In genomic region chr1:107003972-107004371, GRCh38 we compare ENCODE assay signal across 14 cellular contexts. TPM values are rescaled to one million over a fixed set of nuclear protein-coding genes. Genes with fewer than 3 reads are reported as not detected.
A peak's percentile ranks its signal among the peaks of the same experiment; 100 is the strongest.
DNase-seq lines count a peak whose midpoint lies in the region; ATAC-seq, FAIRE-seq and TF ChIP-seq lines count a peak whose summit lies in the region.
"Had no signal": no experiment of that assay in that cellular context is flagged by ENCODE, and none has a peak within 500 bp of the region (broad histone marks: within the 10 kb centered on the region; RNA-seq: fewer than 3 reads in every experiment).

No MANE protein-coding gene starts in this region.

- H3K27ac ChIP-seq in keratinocyte (ENCODE audit: control insufficient read depth, insufficient read depth, low read length): no peak overlapping the region
- H3K27ac ChIP-seq: A549 had no signal

- no peak for TF ChIP-seq POLR2A in H54 (IDR thresholded peaks at IDR 0.05; ENCODE audit: low read depth, low read length)

- no peaks in the 10 kb centered on the region for H3K79me2 ChIP-seq in keratinocyte (ENCODE audit: control insufficient read depth, insufficient read depth, low read length)

- H3K4me2 ChIP-seq in keratinocyte (ENCODE audit: control insufficient read depth, extremely low read depth, insufficient read depth, low read depth, low read length): no peak overlapping the region
- H3K4me2 ChIP-seq: A549, GM23338 had no signal

- no peak overlapping the region for H2AFZ ChIP-seq in keratinocyte (ENCODE audit: control insufficient read depth, low read length)
- H2AFZ ChIP-seq: GM23338 had no signal

- H3K4me3 ChIP-seq in bronchial epithelial cell (ENCODE audit: low read depth, low read length) (no peak overlapping the region), keratinocyte (ENCODE audit: control insufficient read depth in 2 of 3, extremely low read depth in 1 of 3, insufficient read depth in 2 of 3, low read depth in 1 of 3, low read length in 3 of 3) (no peak overlapping the region)
- H3K4me3 ChIP-seq: A549, GM23338 had no signal

- H3K9me3 ChIP-seq in keratinocyte (ENCODE audit: control insufficient read depth, low read depth, low read length): no peaks in the 10 kb centered on the region
- H3K9me3 ChIP-seq: A549 had no signal

- no peak for ATAC-seq in GM21515 (IDR thresholded peaks at IDR 0.05; ENCODE audit: unreplicated experiment)
- ATAC-seq: A549; CD8-positive, alpha-beta T cell; GM23338; HepG2 had no signal

- no peak for DNase-seq in H54 (ENCODE audit: insufficient read length, low spot score)
- DNase-seq in bronchial epithelial cell (ENCODE audit: low read depth): peak; percentile 46
- DNase-seq in keratinocyte (ENCODE audit: low read depth, low spot score): no peak
- peak; percentile 88 for DNase-seq in renal cortical epithelial cell (ENCODE audit: low read depth)
- DNase-seq in activated T-cell treated with anti-CD3 and anti-CD28 coated beads, Interleukin-2, amount 50 U/mL, for 1 hour: no peak
- DNase-seq in DMS153 (lab: John Stamatoyannopoulos, UW): no peak
- DNase-seq: CD8-positive, alpha-beta T cell; COR-L47; H9 had no signal

- H4K20me1 ChIP-seq in keratinocyte (ENCODE audit: control insufficient read depth, extremely low read depth, insufficient read depth, low read length): no peaks in the 10 kb centered on the region

- no peaks in the 10 kb centered on the region for H3K27me3 ChIP-seq in bronchial epithelial cell (ENCODE audit: control insufficient read depth, insufficient read depth, low read length)
- H3K27me3 ChIP-seq in keratinocyte (ENCODE audit: control insufficient read depth, extremely low read depth, insufficient read depth, low read length): no peaks in the 10 kb centered on the region

- TF ChIP-seq CTCF in bronchial epithelial cell (IDR thresholded peaks at IDR 0.05; ENCODE audit: insufficient read depth, low read length, severe bottlenecking) (no peak), keratinocyte (optimal IDR thresholded peaks at IDR 0.05 in 1 of 3, IDR thresholded peaks at IDR 0.05 in 1 of 3, conservative IDR thresholded peaks at IDR 0.05 in 1 of 3; ENCODE audit: extremely low read depth in 1 of 3, insufficient read depth in 2 of 3, low read length in 3 of 3) (no peak)

- H3K9me1 ChIP-seq in keratinocyte (ENCODE audit: control insufficient read depth, extremely low read depth, insufficient read depth, low read length): no peaks in the 10 kb centered on the region

- dilution Hi-C loops in keratinocyte (cut with MboI; ENCODE audit: extremely low pct_ligation_motif_present, low sequenced_read_pairs): no loop called here

- H3K9ac ChIP-seq in keratinocyte (ENCODE audit: control insufficient read depth, extremely low read depth, insufficient read depth, low read length): no peak overlapping the region

- peak; percentile 11 for FAIRE-seq in H54 (lab: Jason Lieb, UNC)
- no peak for FAIRE-seq in bronchial epithelial cell (lab: Jason Lieb, UNC)
- peak; percentile 59 for FAIRE-seq in keratinocyte (lab: Jason Lieb, UNC)
- FAIRE-seq: A549, HepG2, HTR-8/SVneo had no signal

- no peaks in the 10 kb centered on the region for H3K36me3 ChIP-seq in bronchial epithelial cell (ENCODE audit: control insufficient read depth, insufficient read depth, low read length)
- no peaks in the 10 kb centered on the region for H3K36me3 ChIP-seq in keratinocyte (ENCODE audit: control insufficient read depth in 2 of 2, extremely low read depth in 1 of 2, insufficient read depth in 2 of 2, low read length in 2 of 2)

- peaks cover 9% of the 10 kb centered on the region for H3K4me1 ChIP-seq in keratinocyte (ENCODE audit: control insufficient read depth, extremely low read depth, insufficient read depth, low read length)
- H3K4me1 ChIP-seq: A549 had no signal

RNA-seq across cellular contexts. Expression of gene PRMT6, which starts 52.5 kb away (rescaled TPM):
- 8.2 and 11.3 TPM in 2 replicates for total RNA-seq in bronchial epithelial cell
- polyA plus RNA-seq in keratinocyte: 7.8 to 12.2 TPM (median 12.0 TPM) in 3 replicates
- 1.4 TPM for polyA plus RNA-seq in keratinocyte (2011; ENCODE audit: low read depth)
- 8.0 and 9.6 TPM in 2 replicates for polyA plus RNA-seq in keratinocyte (2011; cell fraction: cytosol; rRNA removed)
- polyA plus RNA-seq in keratinocyte (2011; cell fraction: nucleus; rRNA removed): 5.3 and 5.8 TPM in 2 replicates
- 3.7 and 13.8 TPM in 2 replicates for polyA plus RNA-seq in keratinocyte (2012; ENCODE audit: low replicate concordance)
- polyA minus RNA-seq in keratinocyte: 6.4 to 8.0 TPM (median 6.9 TPM) in 3 replicates
- polyA minus RNA-seq in keratinocyte (2011; cell fraction: cytosol; rRNA and poly(A)+ RNA removed): 10.6 TPM
- polyA minus RNA-seq in keratinocyte (2011; cell fraction: nucleus; rRNA and poly(A)+ RNA removed): 3.0 and 4.2 TPM in 2 replicates
- 24.7 and 35.2 TPM in 2 replicates for total RNA-seq in renal cortical epithelial cell
- polyA plus RNA-seq: A549 had no signal

Comparison
In these comparisons a context has a peak if more than half of its experiments do, and no peak if none do; other contexts are left out.
1. DNase-seq: peak in bronchial epithelial cell (single experiment) and renal cortical epithelial cell (single experiment); none in H54 (single experiment), keratinocyte (single experiment), activated T-cell treated with anti-CD3 and anti-CD28 coated beads, Interleukin-2, amount 50 U/mL, for 1 hour (single experiment) and DMS153 (single experiment).